Comparison of ENCODE assay signal across 8 cellular contexts in genomic region chr17:39152134-39152884, GRCh38. TPM values are rescaled to one million over a fixed set of nuclear protein-coding genes. Genes with fewer than 3 reads are reported as not detected.
DNase-seq lines count a peak whose midpoint lies in the region; ATAC-seq and TF ChIP-seq lines count a peak whose summit lies in the region.

No MANE protein-coding gene starts in this region.

- WGBS in gastroesophageal sphincter (ENCODE audit: low coverage in 1 of 2), 2 donors = 11 to 19% methylated on average over 5 to 18 of the region's 23 CpGs

- H3K36me3 Mint-ChIP-seq in activated T-cell treated with anti-CD3 and anti-CD28 coated beads, Interleukin-2, amount 50 U/mL, for 4 hours (ENCODE audit: insufficient read depth) = peaks cover 1% of the 10 kb centered on the region

- H3K4me1 ChIP-seq in gastroesophageal sphincter = peaks cover 0 to 47% (median 20%) of the 10 kb centered on the region in 3 donors

- H3K9me3 ChIP-seq in gastroesophageal sphincter = no peaks in the 10 kb centered on the region

- no peak for TF ChIP-seq POLR2A in gastroesophageal sphincter (IDR thresholded peaks at IDR 0.05)

- TF ChIP-seq CTCF in gastroesophageal sphincter (IDR thresholded peaks at IDR 0.05) = no peak

- TF ChIP-seq EP300 in gastroesophageal sphincter (IDR thresholded peaks at IDR 0.05) = no peak

- H3K4me3 ChIP-seq in gastroesophageal sphincter = peak overlapping the region; percentile 49 to 67

- H3K27me3 ChIP-seq in gastroesophageal sphincter = peaks cover 36% of the 10 kb centered on the region

- H3K36me3 ChIP-seq in gastroesophageal sphincter = no peaks in the 10 kb centered on the region

- peak in 1 of 2 donors; percentile 10 for ATAC-seq in activated T-cell treated with anti-CD3 and anti-CD28 coated beads, Interleukin-2, amount 50 U/mL, for 4 hours
- no peak for ATAC-seq in gastroesophageal sphincter
- no peak for ATAC-seq in HG03139 (IDR thresholded peaks at IDR 0.05; ENCODE audit: unreplicated experiment)
- no peak for ATAC-seq in HG03045 (IDR thresholded peaks at IDR 0.05; ENCODE audit: unreplicated experiment)

- H3K9me3 Mint-ChIP-seq in activated T-cell treated with anti-CD3 and anti-CD28 coated beads, Interleukin-2, amount 50 U/mL, for 4 hours = no peaks in the 10 kb centered on the region

- peaks cover 37% of the 10 kb centered on the region for H3K4me1 Mint-ChIP-seq in activated T-cell treated with anti-CD3 and anti-CD28 coated beads, Interleukin-2, amount 50 U/mL, for 4 hours (ENCODE audit: low read depth)

- H3K27me3 Mint-ChIP-seq in activated T-cell treated with anti-CD3 and anti-CD28 coated beads, Interleukin-2, amount 50 U/mL, for 4 hours (ENCODE audit: low read depth) = peaks cover 10% of the 10 kb centered on the region

- peak overlapping the region; percentile 92 for H3K4me3 Mint-ChIP-seq in activated T-cell treated with anti-CD3 and anti-CD28 coated beads, Interleukin-2, amount 50 U/mL, for 4 hours

- peak; percentile 19 for DNase-seq in activated T-cell treated with anti-CD3 and anti-CD28 coated beads for 1 hour (ENCODE audit: low read depth)
- DNase-seq in activated T-cell treated with anti-CD3 and anti-CD28 coated beads for 4 hours = no peak
- DNase-seq in activated T-cell treated with anti-CD3 and anti-CD28 coated beads, Interleukin-2, amount 50 U/mL, for 4 hours = peak; percentile 20
- DNase-seq in putamen (ENCODE audit: low spot score) = peak; percentile 76
- no peak for DNase-seq in NAMALWA (ENCODE audit: low spot score)

- peak overlapping the region in 3 of 4 donors; percentile 85 to 90 (median 88) for H3K27ac ChIP-seq in gastroesophageal sphincter

RNA-seq across cellular contexts. Expression of gene PLXDC1, which starts 0.9 kb away (rescaled TPM):
- total RNA-seq in activated T-cell treated with anti-CD3 and anti-CD28 coated beads, Interleukin-2, amount 50 U/mL, for 4 hours = under 1 TPM; 0.33 to 0.87 (median 0.68) TPM
- total RNA-seq in gastroesophageal sphincter = 10 to 100 TPM in 3 of 4 donors, 1 to 10 TPM in 1; 5.5 to 21.6 (median 17.4) TPM

RNA-seq across cellular contexts. Expression of gene ARL5C, which starts 13.7 kb away (rescaled TPM):
- not detected for total RNA-seq in activated T-cell treated with anti-CD3 and anti-CD28 coated beads, Interleukin-2, amount 50 U/mL, for 4 hours
- not detected for total RNA-seq in gastroesophageal sphincter

RNA-seq across cellular contexts. Expression of gene CACNB1, which starts 45.2 kb away (rescaled TPM):
- total RNA-seq in activated T-cell treated with anti-CD3 and anti-CD28 coated beads, Interleukin-2, amount 50 U/mL, for 4 hours = 1 to 10 TPM; 8.3 to 9.0 (median 8.8) TPM
- 1 to 10 TPM; 3.6 to 7.9 (median 5.9) TPM for total RNA-seq in gastroesophageal sphincter

RNA-seq across cellular contexts. Expression of gene RPL19, which starts 47.8 kb away (rescaled TPM):
- 1,000 to 10,000 TPM; 2,810 to 3,060 (median 2,906) TPM for total RNA-seq in activated T-cell treated with anti-CD3 and anti-CD28 coated beads, Interleukin-2, amount 50 U/mL, for 4 hours
- total RNA-seq in gastroesophageal sphincter = 1,000 to 10,000 TPM; 1,562 to 3,160 (median 2,477) TPM

Comparison
In these comparisons a context has a peak if more than half of its experiments do, and no peak if none do; other contexts are left out.
1. DNase-seq: peak in activated T-cell treated with anti-CD3 and anti-CD28 coated beads for 1 hour (single experiment), activated T-cell treated with anti-CD3 and anti-CD28 coated beads, Interleukin-2, amount 50 U/mL, for 4 hours (single experiment) and putamen (single experiment); none in activated T-cell treated with anti-CD3 and anti-CD28 coated beads for 4 hours (single experiment) and NAMALWA (single experiment).